1 cellular context compared by ENCODE assay signal in genomic region chr1:167705250-167705649, GRCh38.
TF ChIP-seq lines count a peak whose summit lies in the region.

No MANE protein-coding gene starts in this region.

TF ChIP-seq in H1, 55 proteins besides CTCF, POLR2A, EP300 and RAD21:
- TF ChIP-seq TEAD4 (IDR thresholded peaks at IDR 0.05; ENCODE audit: low read depth, low read length) (peak; percentile 76), NANOG (IDR thresholded peaks at IDR 0.05; ENCODE audit: insufficient read depth, low read depth, low read length, poor library complexity, severe bottlenecking) (peak; percentile 16), HDAC2 (IDR thresholded peaks at IDR 0.05; ENCODE audit: borderline replicate concordance in 1 of 2, low read depth in 2 of 2, low read length in 2 of 2) (peak; percentile 23 to 35; a peak in 1 of 4 replicates), SP1 (IDR thresholded peaks at IDR 0.05; ENCODE audit: low read depth, low read length) (0 out of 2 replicates have a peak, but pooled peaks have one; percentile 32), CTBP2 (IDR thresholded peaks at IDR 0.05; ENCODE audit: borderline replicate concordance, insufficient read depth, insufficient read length, low read length) (peak; percentile 34), CHD7 (IDR thresholded peaks at IDR 0.05; ENCODE audit: insufficient replicate concordance, low read length) (no peak), YY1 (IDR thresholded peaks at IDR 0.05; ENCODE audit: low read depth, low read length) (0 out of 2 replicates have a peak, but pooled peaks have one; percentile 14), POU5F1 (IDR thresholded peaks at IDR 0.05; ENCODE audit: low read depth, low read length) (no peak)
TF ChIP-seq in H1: peak in this region for 6.
